ENCODE assay signal across 9 cellular contexts in genomic region chr3:37245003-37245402, GRCh38. TPM values are rescaled to one million over a fixed set of nuclear protein-coding genes. Genes with fewer than 3 reads are reported as not detected.
DNase-seq lines count a peak whose midpoint lies in the region; ATAC-seq and TF ChIP-seq lines count a peak whose summit lies in the region.
"Had no signal": no experiment of that assay in that cellular context is flagged by ENCODE, and none has a peak within 500 bp of the region (broad histone marks: within the 10 kb centered on the region; RNA-seq: fewer than 3 reads in every experiment).

No MANE protein-coding gene starts in this region.

- no peaks in the 10 kb centered on the region for H3K27me3 Mint-ChIP-seq in stimulated activated naive CD8-positive, alpha-beta T cell treated with anti-CD3 and anti-CD28 coated beads, Interleukin-15, Interleukin-2, amounts not matched to agents 100 ng/mL and 50 ng/mL, for 24 hours
- no peaks in the 10 kb centered on the region for H3K27me3 Mint-ChIP-seq in stimulated activated naive CD8-positive, alpha-beta T cell treated with anti-CD3 and anti-CD28 coated beads, Interleukin-15, amount 100 ng/mL, for 72 hours

- intact Hi-C loops in ascending aorta (cut with DNase I), result no loop called here
- intact Hi-C loops in lower lobe of right lung (cut with DNase I), result no loop called here

- ATAC-seq in stimulated activated naive CD8-positive, alpha-beta T cell treated with anti-CD3 and anti-CD28 coated beads, Interleukin-15, amount 100 ng/mL, for 72 hours, result no peak
- no peak for ATAC-seq in lower lobe of right lung
- ATAC-seq in GM19035 (IDR thresholded peaks at IDR 0.05; ENCODE audit: unreplicated experiment), result no peak

- no peaks in the 10 kb centered on the region for H3K36me3 ChIP-seq in ascending aorta
- peaks cover 4% of the 10 kb centered on the region for H3K36me3 ChIP-seq in lower lobe of right lung

- no peaks in the 10 kb centered on the region for H3K9me3 Mint-ChIP-seq in stimulated activated naive CD8-positive, alpha-beta T cell treated with anti-CD3 and anti-CD28 coated beads, Interleukin-15, Interleukin-2, amounts not matched to agents 100 ng/mL and 50 ng/mL, for 24 hours
- H3K9me3 Mint-ChIP-seq in stimulated activated naive CD8-positive, alpha-beta T cell treated with anti-CD3 and anti-CD28 coated beads, Interleukin-15, amount 100 ng/mL, for 72 hours, result no peaks in the 10 kb centered on the region

- peak overlapping the region; percentile 98 for H3K4me3 Mint-ChIP-seq in stimulated activated naive CD8-positive, alpha-beta T cell treated with anti-CD3 and anti-CD28 coated beads, Interleukin-15, Interleukin-2, amounts not matched to agents 100 ng/mL and 50 ng/mL, for 24 hours
- H3K4me3 Mint-ChIP-seq in stimulated activated naive CD8-positive, alpha-beta T cell treated with anti-CD3 and anti-CD28 coated beads, Interleukin-15, amount 100 ng/mL, for 72 hours, result peak overlapping the region in 1 of 2 donors; percentile 99

- no peak overlapping the region for H3K27ac Mint-ChIP-seq in stimulated activated naive CD8-positive, alpha-beta T cell treated with anti-CD3 and anti-CD28 coated beads, Interleukin-15, Interleukin-2, amounts not matched to agents 100 ng/mL and 50 ng/mL, for 24 hours
- no peak overlapping the region for H3K27ac Mint-ChIP-seq in stimulated activated naive CD8-positive, alpha-beta T cell treated with anti-CD3 and anti-CD28 coated beads, Interleukin-15, amount 100 ng/mL, for 72 hours

- no peaks in the 10 kb centered on the region for H3K9me3 ChIP-seq in ascending aorta
- no peaks in the 10 kb centered on the region for H3K9me3 ChIP-seq in lower lobe of right lung

- DNase-seq in stimulated activated naive CD8-positive, alpha-beta T cell treated with anti-CD3 and anti-CD28 coated beads, Interleukin-15, amount 100 ng/mL, for 72 hours, result no peak
- DNase-seq in ascending aorta (ENCODE audit: low spot score in 2 of 2), result no peak
- DNase-seq in lower lobe of right lung, result no peak
- no peak for DNase-seq in erythroblast (lab: John Stamatoyannopoulos, UW)
- no peak for DNase-seq in stimulated activated CD4-positive, alpha-beta T cell treated with anti-CD3 and anti-CD28 coated beads, Interleukin-12 subunit alpha, Interleukin-12 subunit beta, amount 100 ng/mL, for 4 hours
- DNase-seq in NCI-H774 (lab: John Stamatoyannopoulos, UW), result no peak
- DNase-seq: NCI-H748 treated with DMSO at 0.1 percent for 48 hours had no signal

- peaks cover 62% of the 10 kb centered on the region for H3K4me1 Mint-ChIP-seq in stimulated activated naive CD8-positive, alpha-beta T cell treated with anti-CD3 and anti-CD28 coated beads, Interleukin-15, Interleukin-2, amounts not matched to agents 100 ng/mL and 50 ng/mL, for 24 hours (ENCODE audit: low read depth)
- peaks cover 67% of the 10 kb centered on the region for H3K4me1 Mint-ChIP-seq in stimulated activated naive CD8-positive, alpha-beta T cell treated with anti-CD3 and anti-CD28 coated beads, Interleukin-15, amount 100 ng/mL, for 72 hours

- H3K4me3 ChIP-seq in ascending aorta (peak overlapping the region; percentile 80 to 93), lower lobe of right lung (peak overlapping the region; percentile 90)

- H3K27ac ChIP-seq in ascending aorta (no peak overlapping the region), lower lobe of right lung (no peak overlapping the region)

- H3K4me1 ChIP-seq in ascending aorta (peaks cover 5 to 29% of the 10 kb centered on the region in 2 donors), lower lobe of right lung (peaks cover 54% of the 10 kb centered on the region)

- H3K36me3 Mint-ChIP-seq in stimulated activated naive CD8-positive, alpha-beta T cell treated with anti-CD3 and anti-CD28 coated beads, Interleukin-15, Interleukin-2, amounts not matched to agents 100 ng/mL and 50 ng/mL, for 24 hours (ENCODE audit: low read depth), result peaks cover 11% of the 10 kb centered on the region

- no peak for TF ChIP-seq CTCF in ascending aorta (IDR thresholded peaks at IDR 0.05)
- TF ChIP-seq CTCF in lower lobe of right lung (IDR thresholded peaks at IDR 0.05), result no peak

- no peaks in the 10 kb centered on the region for H3K27me3 ChIP-seq in ascending aorta
- H3K27me3 ChIP-seq in lower lobe of right lung (ENCODE audit: low read depth), result no peaks in the 10 kb centered on the region

- no peak for TF ChIP-seq POLR2A in erythroblast (IDR thresholded peaks at IDR 0.05; ENCODE audit: low read length)

RNA-seq across cellular contexts. Expression of gene GOLGA4, which starts 1.9 kb away (rescaled TPM):
- total RNA-seq in ascending aorta (45.9 TPM), lower lobe of right lung (74.4 TPM)
